In the genomic region with DNA sequence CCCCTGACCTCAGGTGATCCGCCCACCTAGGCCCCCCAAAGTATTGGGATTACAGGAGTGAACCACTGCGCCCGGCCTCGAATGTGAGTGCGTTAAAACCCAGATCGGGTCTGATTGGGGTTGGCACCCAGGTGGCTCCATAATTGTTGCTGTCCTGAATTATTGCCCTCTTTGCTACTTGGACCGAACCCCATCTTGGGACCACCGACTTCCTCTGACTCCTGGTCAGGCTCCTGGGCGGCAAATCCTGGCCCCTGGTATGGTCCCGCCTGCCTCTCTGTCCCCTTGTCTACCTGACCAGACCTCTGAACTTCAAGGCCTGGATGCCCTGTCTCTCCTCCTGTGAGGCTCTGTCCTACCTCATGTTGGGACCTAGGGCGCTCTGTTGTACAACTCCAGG, we compare ENCODE assay signal across 34 cellular contexts. TPM values are rescaled to one million over a fixed set of nuclear protein-coding genes. Genes with fewer than 3 reads are reported as not detected.
"Had no signal": no experiment of that assay in that cellular context is flagged by ENCODE, and none has a peak within 500 bp of the region (broad histone marks: within the 10 kb centered on the region; RNA-seq: fewer than 3 reads in every experiment).

No MANE protein-coding gene starts in this region.

- H3K27ac ChIP-seq: left lung, pancreas, prostate gland, stomach, suprapubic skin, thoracic aorta, tibial artery, uterus had no signal

- H3K9me3 Mint-ChIP-seq: immature natural killer cell; naive thymus-derived CD4-positive, alpha-beta T cell; natural killer cell treated with Interleukin-12 subunit alpha and Interleukin-12 subunit beta and Interleukin-15 and Interleukin-18, amount 100 ng/mL, for 72 hours; neural crest cell; stimulated activated naive B cell treated with anti-CD40 and anti-IgM and Interleukin-4, amounts not matched to agents 10 μg/mL and 1 μg/mL and 100 μg/mL, for 72 hours had no signal

- ATAC-seq: left colon; natural killer cell treated with Interleukin-12 subunit alpha and Interleukin-12 subunit beta and Interleukin-15 and Interleukin-18, amount 100 ng/mL, for 72 hours; pancreas; right cardiac atrium; stimulated activated naive B cell treated with anti-CD40 and anti-IgM and Interleukin-4, amounts not matched to agents 10 μg/mL and 1 μg/mL and 100 μg/mL, for 72 hours; stimulated activated naive CD8-positive, alpha-beta T cell treated with anti-CD3 and anti-CD28 coated beads, Interleukin-15, Interleukin-2, amounts not matched to agents 100 U/mL and 50 U/mL, for 24 hours had no signal

- H3K36me3 ChIP-seq: left lung, pancreas, prostate gland, stomach, suprapubic skin, thoracic aorta, tibial artery, uterus had no signal

- H3K4me3 ChIP-seq: left lung, lung, mucosa of descending colon, pancreas, prostate gland, smooth muscle cell, stomach, suprapubic skin, thoracic aorta, tibial artery, uterus had no signal

- H3K36me3 Mint-ChIP-seq: immature natural killer cell; naive thymus-derived CD4-positive, alpha-beta T cell; natural killer cell treated with Interleukin-12 subunit alpha and Interleukin-12 subunit beta and Interleukin-15 and Interleukin-18, amount 100 ng/mL, for 72 hours; stimulated activated naive B cell treated with anti-CD40 and anti-IgM and Interleukin-4, amounts not matched to agents 10 μg/mL and 1 μg/mL and 100 μg/mL, for 72 hours had no signal

- H3K27ac Mint-ChIP-seq: immature natural killer cell; naive thymus-derived CD4-positive, alpha-beta T cell; natural killer cell treated with Interleukin-12 subunit alpha and Interleukin-12 subunit beta and Interleukin-15 and Interleukin-18, amount 100 ng/mL, for 72 hours; stimulated activated naive B cell treated with anti-CD40 and anti-IgM and Interleukin-4, amounts not matched to agents 10 μg/mL and 1 μg/mL and 100 μg/mL, for 72 hours had no signal

- H3K9me3 ChIP-seq: left lung, mucosa of descending colon, pancreas, prostate gland, stomach, suprapubic skin, thoracic aorta, tibial artery, uterus had no signal

- H3K4me2 ChIP-seq: smooth muscle cell had no signal

- H3K4me3 Mint-ChIP-seq: immature natural killer cell; naive thymus-derived CD4-positive, alpha-beta T cell; natural killer cell treated with Interleukin-12 subunit alpha and Interleukin-12 subunit beta and Interleukin-15 and Interleukin-18, amount 100 ng/mL, for 72 hours; neural crest cell; stimulated activated naive B cell treated with anti-CD40 and anti-IgM and Interleukin-4, amounts not matched to agents 10 μg/mL and 1 μg/mL and 100 μg/mL, for 72 hours had no signal

- H3K4me1 Mint-ChIP-seq: immature natural killer cell; naive thymus-derived CD4-positive, alpha-beta T cell; stimulated activated naive B cell treated with anti-CD40 and anti-IgM and Interleukin-4, amounts not matched to agents 10 μg/mL and 1 μg/mL and 100 μg/mL, for 72 hours had no signal

- H3K4me1 ChIP-seq: left lung, pancreas, prostate gland, stomach, suprapubic skin, tibial artery, uterus had no signal

- H3K27me3 ChIP-seq: left lung, pancreas, stomach, suprapubic skin, uterus had no signal

- DNase-seq: hypothalamus; immature natural killer cell; kidney; left colon; left lung; mesendoderm; midbrain; mucosa of descending colon; naive thymus-derived CD4-positive, alpha-beta T cell; nucleus accumbens; pancreas; retina; right cardiac atrium; stimulated activated CD4-positive, alpha-beta T cell treated with anti-CD3 and anti-CD28 coated beads, Interleukin-1b, Interleukin-23, amount 100 ng/mL, for 48 hours; stimulated activated CD4-positive, alpha-beta T cell treated with anti-CD3 and anti-CD28 coated beads, Interleukin-2, amount 100 ng/mL, for 48 hours; stimulated activated CD4-positive, alpha-beta T cell treated with anti-CD3 and anti-CD28 coated beads, Interleukin-4, amount 100 ng/mL, for 4 hours; stimulated activated CD8-positive, alpha-beta memory T cell treated with anti-CD3 and anti-CD28 coated beads, Interleukin-4, amount 100 ng/mL, for 48 hours; stimulated activated naive B cell treated with anti-CD40 and anti-IgM and Interleukin-4, amounts not matched to agents 10 μg/mL and 1 μg/mL and 100 μg/mL, for 72 hours; stimulated activated naive CD8-positive, alpha-beta T cell treated with anti-CD3 and anti-CD28 coated beads, Interleukin-15, Interleukin-2, amounts not matched to agents 100 U/mL and 50 U/mL, for 24 hours; stomach; trophoblast cell; uterus had no signal

RNA-seq across cellular contexts. Expression of a gene that starts 32.8 kb away (rescaled TPM):
- total RNA-seq: myocyte; natural killer cell treated with Interleukin-12 subunit alpha and Interleukin-12 subunit beta and Interleukin-15 and Interleukin-18, amount 100 ng/mL, for 72 hours; osteoblast; skeletal muscle tissue; ureter had no signal
- polyA plus RNA-seq: immature natural killer cell; naive thymus-derived CD4-positive, alpha-beta T cell had no signal
